ENCODE assay signal across 20 cellular contexts in genomic region chr13:22482496-22483000, GRCh38.
"Had no signal": no experiment of that assay in that cellular context is flagged by ENCODE, and none has a peak within 500 bp of the region (broad histone marks: within the 10 kb centered on the region; RNA-seq: fewer than 3 reads in every experiment).

No MANE protein-coding gene starts in this region.

- DNase-seq: cortex of kidney; effector memory CD4-positive, alpha-beta T cell; heart left ventricle; hippocampal formation; kidney glomerular epithelial cell; mesendoderm; naive thymus-derived CD4-positive, alpha-beta T cell; nephron progenitor cell; psoas muscle; retina; right lobe of liver; spleen; stimulated activated CD4-positive, alpha-beta T cell treated with anti-CD3 and anti-CD28 coated beads, Interleukin-15, amount 100 ng/mL, for 24 hours; stimulated activated CD4-positive, alpha-beta T cell treated with anti-CD3 and anti-CD28 coated beads, Interleukin-1b, Interleukin-23, amount 100 ng/mL, for 48 hours; stimulated activated CD4-positive, alpha-beta T cell treated with anti-CD3 and anti-CD28 coated beads, Interleukin-4, amount 100 ng/mL, for 24 hours; stimulated activated naive B cell treated with anti-CD40 and anti-IgM and Interleukin-4, amounts not matched to agents 10 μg/mL and 1 μg/mL and 100 μg/mL, for 72 hours; stomach; substantia nigra; transverse colon had no signal

- H3K36me3 Mint-ChIP-seq: naive thymus-derived CD4-positive, alpha-beta T cell; stimulated activated naive B cell treated with anti-CD40 and anti-IgM and Interleukin-4, amounts not matched to agents 10 μg/mL and 1 μg/mL and 100 μg/mL, for 72 hours had no signal

- H3K27ac Mint-ChIP-seq: naive thymus-derived CD4-positive, alpha-beta T cell; nephron progenitor cell; stimulated activated naive B cell treated with anti-CD40 and anti-IgM and Interleukin-4, amounts not matched to agents 10 μg/mL and 1 μg/mL and 100 μg/mL, for 72 hours had no signal

- ATAC-seq: esophagus mucosa; heart left ventricle; naive thymus-derived CD4-positive, alpha-beta T cell; psoas muscle; right lobe of liver had no signal

- H3K4me3 Mint-ChIP-seq: nephron progenitor cell; stimulated activated naive B cell treated with anti-CD40 and anti-IgM and Interleukin-4, amounts not matched to agents 10 μg/mL and 1 μg/mL and 100 μg/mL, for 72 hours had no signal

- H3K27me3 Mint-ChIP-seq: stimulated activated naive B cell treated with anti-CD40 and anti-IgM and Interleukin-4, amounts not matched to agents 10 μg/mL and 1 μg/mL and 100 μg/mL, for 72 hours had no signal
